Comparison of ENCODE assay signal across 8 cellular contexts in genomic region chr22:49670610-49671330, GRCh38.
A peak's percentile ranks its signal among the peaks of the same experiment; 100 is the strongest.
DNase-seq lines count a peak whose midpoint lies in the region; ATAC-seq and TF ChIP-seq lines count a peak whose summit lies in the region.

No MANE protein-coding gene starts in this region.

- intact Hi-C loops in activated T-helper 2 cell treated with anti-CD3 and anti-CD28 coated beads, Interferon-gamma antibody, Interleukin-2, Interleukin-4, amounts not matched to agents 10 μg/mL and 5 μg/mL and 100 μg/mL, durations not matched to agents 14 hours and 24 hours and 36 hours (cut with micrococcal nuclease) = no loop called here
- intact Hi-C loops in testis (cut with DNase I; ENCODE audit: low total_unique reads) = no loop called here

- no peak for TF ChIP-seq POLR2A in testis (IDR thresholded peaks at IDR 0.05)

- H3K9me3 Mint-ChIP-seq in T-helper 1 cell treated with Interleukin-12 subunit alpha and Interleukin-12 subunit beta and Interleukin-4 antibody, amounts not matched to agents 30 μg/mL and 1 μg/mL, for 36 hours = no peaks in the 10 kb centered on the region
- H3K9me3 Mint-ChIP-seq in activated T-helper 2 cell treated with anti-CD3 and anti-CD28 coated beads, Interferon-gamma antibody, Interleukin-2, Interleukin-4, amounts not matched to agents 10 μg/mL and 5 μg/mL and 100 μg/mL, durations not matched to agents 14 hours and 24 hours and 36 hours = no peaks in the 10 kb centered on the region

- ATAC-seq in left lobe of liver (peak; percentile 32), HG02840 (IDR thresholded peaks at IDR 0.05; ENCODE audit: low FRiP score, unreplicated experiment) (no peak), GM19397 (IDR thresholded peaks at IDR 0.05; ENCODE audit: unreplicated experiment) (no peak)

- peaks cover 6% of the 10 kb centered on the region for H3K4me1 ChIP-seq in testis

- H3K4me1 Mint-ChIP-seq in T-helper 1 cell treated with Interleukin-12 subunit alpha and Interleukin-12 subunit beta and Interleukin-4 antibody, amounts not matched to agents 30 μg/mL and 1 μg/mL, for 36 hours (ENCODE audit: low read depth) = peaks cover 14% of the 10 kb centered on the region
- H3K4me1 Mint-ChIP-seq in activated T-helper 2 cell treated with anti-CD3 and anti-CD28 coated beads, Interferon-gamma antibody, Interleukin-2, Interleukin-4, amounts not matched to agents 10 μg/mL and 5 μg/mL and 100 μg/mL, durations not matched to agents 14 hours and 24 hours and 36 hours (ENCODE audit: low read depth) = peaks cover 17% of the 10 kb centered on the region

- no peak overlapping the region for H3K27ac Mint-ChIP-seq in T-helper 1 cell treated with Interleukin-12 subunit alpha and Interleukin-12 subunit beta and Interleukin-4 antibody, amounts not matched to agents 30 μg/mL and 1 μg/mL, for 36 hours
- no peak overlapping the region for H3K27ac Mint-ChIP-seq in activated T-helper 2 cell treated with anti-CD3 and anti-CD28 coated beads, Interferon-gamma antibody, Interleukin-2, Interleukin-4, amounts not matched to agents 10 μg/mL and 5 μg/mL and 100 μg/mL, durations not matched to agents 14 hours and 24 hours and 36 hours

- H3K36me3 ChIP-seq in testis (ENCODE audit: low read depth, missing control alignments) = no peaks in the 10 kb centered on the region

- 2% methylated on average over 11 to 40 of the region's 45 CpGs for WGBS in testis, 2 donors

- H3K4me3 ChIP-seq in testis = peak overlapping the region; percentile 29 to 37

- no peaks in the 10 kb centered on the region for H3K36me3 Mint-ChIP-seq in T-helper 1 cell treated with Interleukin-12 subunit alpha and Interleukin-12 subunit beta and Interleukin-4 antibody, amounts not matched to agents 30 μg/mL and 1 μg/mL, for 36 hours (ENCODE audit: low read depth)
- H3K36me3 Mint-ChIP-seq in activated T-helper 2 cell treated with anti-CD3 and anti-CD28 coated beads, Interferon-gamma antibody, Interleukin-2, Interleukin-4, amounts not matched to agents 10 μg/mL and 5 μg/mL and 100 μg/mL, durations not matched to agents 14 hours and 24 hours and 36 hours (ENCODE audit: low read depth) = no peaks in the 10 kb centered on the region

- H3K27ac ChIP-seq in testis (no peak overlapping the region), RWPE1 (no peak overlapping the region)

- CTCF ChIA-PET in RWPE1 (lab: Yijun Ruan, JAX) = no interaction called here

- peaks cover 55% of the 10 kb centered on the region for H3K27me3 Mint-ChIP-seq in T-helper 1 cell treated with Interleukin-12 subunit alpha and Interleukin-12 subunit beta and Interleukin-4 antibody, amounts not matched to agents 30 μg/mL and 1 μg/mL, for 36 hours (ENCODE audit: low read depth)
- H3K27me3 Mint-ChIP-seq in activated T-helper 2 cell treated with anti-CD3 and anti-CD28 coated beads, Interferon-gamma antibody, Interleukin-2, Interleukin-4, amounts not matched to agents 10 μg/mL and 5 μg/mL and 100 μg/mL, durations not matched to agents 14 hours and 24 hours and 36 hours (ENCODE audit: low read depth) = peaks cover 38% of the 10 kb centered on the region

- H3K9me3 ChIP-seq in testis = no peaks in the 10 kb centered on the region

- DNase-seq in T-helper 1 cell = no peak
- DNase-seq in activated T-helper 2 cell treated with anti-CD3 and anti-CD28 coated beads, Interferon-gamma antibody, Interleukin-2, Interleukin-4, amounts not matched to agents 10 μg/mL and 5 μg/mL and 100 μg/mL, durations not matched to agents 14 hours and 24 hours and 36 hours (ENCODE audit: low spot score) = no peak
- DNase-seq in left lobe of liver (ENCODE audit: low spot score) = no peak
- no peak for DNase-seq in testis
- no peak for DNase-seq in RWPE1 (ENCODE audit: low spot score)

- TF ChIP-seq CTCF in testis (IDR thresholded peaks at IDR 0.05) = no peak
- no peak for TF ChIP-seq CTCF in RWPE1 (conservative IDR thresholded peaks at IDR 0.05; ENCODE audit: low read depth)

- peak overlapping the region; percentile 45 for H3K4me3 Mint-ChIP-seq in T-helper 1 cell treated with Interleukin-12 subunit alpha and Interleukin-12 subunit beta and Interleukin-4 antibody, amounts not matched to agents 30 μg/mL and 1 μg/mL, for 36 hours
- H3K4me3 Mint-ChIP-seq in activated T-helper 2 cell treated with anti-CD3 and anti-CD28 coated beads, Interferon-gamma antibody, Interleukin-2, Interleukin-4, amounts not matched to agents 10 μg/mL and 5 μg/mL and 100 μg/mL, durations not matched to agents 14 hours and 24 hours and 36 hours (ENCODE audit: low read depth) = peak overlapping the region; percentile 61

- H3K27me3 ChIP-seq in testis = no peaks in the 10 kb centered on the region

- POLR2A ChIA-PET in RWPE1 (lab: Yijun Ruan, JAX; ENCODE audit: low non-redundant PET) = no interaction called here
